21 cellular contexts compared by ENCODE assay signal in the genomic region with DNA sequence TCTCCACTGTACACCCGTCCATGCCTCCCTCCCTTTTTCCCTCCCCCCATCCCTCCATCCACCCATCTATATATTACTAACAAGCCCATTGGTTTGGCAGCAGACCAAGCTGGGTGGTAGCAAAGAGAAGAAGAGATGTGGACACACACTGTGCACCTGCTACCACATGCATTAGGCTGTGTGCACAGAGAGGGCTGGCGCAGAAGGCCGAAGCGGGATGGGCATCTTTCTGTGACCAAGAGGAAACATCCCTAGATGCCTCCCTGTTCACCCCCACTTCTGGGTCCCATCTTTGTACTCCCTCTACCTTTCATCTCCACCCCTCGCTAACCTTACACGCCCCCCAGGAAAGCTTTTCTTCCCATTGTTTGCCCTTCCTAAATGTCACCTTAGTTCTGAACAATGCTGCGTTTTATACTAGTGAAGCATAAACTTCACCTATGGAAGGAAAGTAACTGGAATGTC.
DNase-seq lines count a peak whose midpoint lies in the region; ATAC-seq and TF ChIP-seq lines count a peak whose summit lies in the region.
"Had no signal": no experiment of that assay in that cellular context is flagged by ENCODE, and none has a peak within 500 bp of the region (broad histone marks: within the 10 kb centered on the region; RNA-seq: fewer than 3 reads in every experiment).

No MANE protein-coding gene starts in this region.

- peak overlapping the region in 3 of 5 donors; percentile 39 to 74 (median 55) for H3K27ac ChIP-seq in stomach
- H3K27ac ChIP-seq: A549 had no signal

- H3K27me3 ChIP-seq in stomach: peaks cover 0 to 6% (median 0%) of the 10 kb centered on the region in 3 donors
- H3K27me3 ChIP-seq: BE2C had no signal

- no peaks in the 10 kb centered on the region for H3K36me3 ChIP-seq in stomach
- H3K36me3 ChIP-seq: BE2C had no signal

- peak; percentile 7 for DNase-seq in NCI-H2029 (lab: John Stamatoyannopoulos, UW)
- DNase-seq in NCI-H2029 treated with DMSO at 0.1 percent for 48 hours (lab: John Stamatoyannopoulos, UW): no peak
- peak; percentile 27 for DNase-seq in NCI-H345 treated with DMSO at 0.1 percent for 48 hours (lab: John Stamatoyannopoulos, UW; ENCODE audit: unreplicated experiment)
- no peak for DNase-seq in left colon
- DNase-seq in stomach: no peak
- no peak for DNase-seq in stimulated activated CD8-positive, alpha-beta memory T cell treated with anti-CD3 and anti-CD28 coated beads, Interleukin-4, amount 100 ng/mL, for 48 hours
- DNase-seq: activated CD4-positive, alpha-beta T cell treated with anti-CD3 and anti-CD28 coated beads for 4 hours; BE2C; Caco-2; effector memory CD8-positive, alpha-beta T cell; HCEC 1CT; NCI-H146; NCI-H524; OCI-M1; stimulated activated CD4-positive, alpha-beta T cell treated with anti-CD3 and anti-CD28 coated beads, Interleukin-4, amount 100 ng/mL, for 24 hours; stimulated activated naive CD8-positive, alpha-beta T cell treated with anti-CD3 and anti-CD28 coated beads, Interleukin-15, amount 100 ng/mL, for 72 hours had no signal

- intact Hi-C loops in left colon (cut with DNase I, micrococcal nuclease): no loop called here
- intact Hi-C loops in stomach (cut with DNase I; ENCODE audit: low total_unique reads): no loop called here

- peaks cover 15 to 25% (median 21%) of the 10 kb centered on the region in 4 donors for H3K4me1 ChIP-seq in stomach
- H3K4me1 ChIP-seq: A549, BE2C had no signal

- H3K4me3 ChIP-seq in stomach: no peak overlapping the region
- H3K4me3 ChIP-seq: A549, smooth muscle cell had no signal

- ATAC-seq in left colon: peak; percentile 22
- no peak for ATAC-seq in GM21526 (IDR thresholded peaks at IDR 0.05; ENCODE audit: low FRiP score, unreplicated experiment)
- ATAC-seq in HG03025 (IDR thresholded peaks at IDR 0.05; ENCODE audit: low FRiP score, unreplicated experiment): no peak
- ATAC-seq: A549; activated naive CD4-positive, alpha-beta T cell treated with anti-CD3 and anti-CD28 coated beads, Interleukin-2, amount 50 U/mL, for 72 hours; effector memory CD8-positive, alpha-beta T cell had no signal

- no peak for TF ChIP-seq POLR2A in stomach (IDR thresholded peaks at IDR 0.05)

- TF ChIP-seq EP300 in stomach (IDR thresholded peaks at IDR 0.05): no peak

- WGBS in stomach, 5 donors: 63 to 71% (median 65%) methylated on average over 7 of the region's 7 CpGs

- no peaks in the 10 kb centered on the region for H3K9me3 ChIP-seq in stomach
- H3K9me3 ChIP-seq: A549, BE2C, Caco-2 had no signal

- TF ChIP-seq CTCF in stomach (IDR thresholded peaks at IDR 0.05): no peak

Comparison
In these comparisons a context has a peak if more than half of its experiments do, and no peak if none do; other contexts are left out.
1. DNase-seq: peak in NCI-H2029 (single experiment) and NCI-H345 treated with DMSO at 0.1 percent for 48 hours (single experiment); none in NCI-H2029 treated with DMSO at 0.1 percent for 48 hours (single experiment), left colon (0 of 2), stomach (single experiment) and stimulated activated CD8-positive, alpha-beta memory T cell treated with anti-CD3 and anti-CD28 coated beads, Interleukin-4, amount 100 ng/mL, for 48 hours (single experiment).